In genomic region chr5:77171141-77171910, GRCh38 we compare ENCODE assay signal across 22 cellular contexts. TPM values are rescaled to one million over a fixed set of nuclear protein-coding genes. Genes with fewer than 3 reads are reported as not detected.
DNase-seq lines count a peak whose midpoint lies in the region; TF ChIP-seq lines count a peak whose summit lies in the region.
"Had no signal": no experiment of that assay in that cellular context is flagged by ENCODE, and none has a peak within 500 bp of the region (broad histone marks: within the 10 kb centered on the region; RNA-seq: fewer than 3 reads in every experiment).

No MANE protein-coding gene starts in this region.

- DNase-seq in NCI-H510A treated with DMSO at 0.1 percent for 48 hours (lab: John Stamatoyannopoulos, UW), result peak; percentile 12
- no peak for DNase-seq in NCI-H510A (lab: John Stamatoyannopoulos, UW)
- DNase-seq in NCI-H146 treated with DMSO at 0.1 percent for 48 hours (lab: John Stamatoyannopoulos, UW; ENCODE audit: unreplicated experiment), result peak; percentile 54
- DNase-seq in esophagus muscularis mucosa (ENCODE audit: extremely low spot score), result peak; percentile 66
- DNase-seq in GF-D8 (lab: John Stamatoyannopoulos, UW), result no peak
- no peak for DNase-seq in hepatocyte (ENCODE audit: low spot score)
- DNase-seq in EL, result no peak
- DNase-seq: C1 segment of cervical spinal cord; Calu3; CD4-positive, alpha-beta memory T cell; GDM1; HCEC 1CT; MV-4-11; NCI-H1105; NCI-H1436 treated with DMSO at 0.1 percent for 48 hours; NCI-H2171 treated with DMSO at 0.1 percent for 48 hours; NCI-H345; NCI-H526; T-cell had no signal

- intact Hi-C loops in esophagus muscularis mucosa (cut with DNase I), result no loop called here

- no peak for TF ChIP-seq POLR2A in esophagus muscularis mucosa (IDR thresholded peaks at IDR 0.05; ENCODE audit: low read depth)

- H3K4me3 ChIP-seq in esophagus muscularis mucosa, result no peak overlapping the region
- H3K4me3 ChIP-seq in hepatocyte, result no peak overlapping the region
- H3K4me3 ChIP-seq: K562 had no signal

- H3K4me1 ChIP-seq in esophagus muscularis mucosa, result peaks cover 19 to 24% (median 23%) of the 10 kb centered on the region in 4 donors
- peaks cover 24% of the 10 kb centered on the region for H3K4me1 ChIP-seq in hepatocyte (ENCODE audit: insufficient read depth)

- H3K27me3 ChIP-seq in esophagus muscularis mucosa (peaks cover 0 to 2% (median 0%) of the 10 kb centered on the region in 4 donors), hepatocyte (no peaks in the 10 kb centered on the region)

- no peak overlapping the region for H3K27ac ChIP-seq in esophagus muscularis mucosa (replicated peaks in 1 of 4)
- no peak overlapping the region for H3K27ac ChIP-seq in hepatocyte

- WGBS in esophagus muscularis mucosa, result 90% methylated on average over 7 of the region's 7 CpGs
- WGBS in hepatocyte (ENCODE audit: low lambda C conversion rate, missing lambda C conversion rate), result 97% methylated on average over 7 of the region's 7 CpGs

- no peak for TF ChIP-seq CTCF in esophagus muscularis mucosa (IDR thresholded peaks at IDR 0.05)
- no peak for TF ChIP-seq CTCF in hepatocyte (IDR thresholded peaks at IDR 0.05; ENCODE audit: poor library complexity)

- H3K4me2 ChIP-seq in hepatocyte, result no peak overlapping the region

- no peaks in the 10 kb centered on the region for H3K79me2 ChIP-seq in hepatocyte

- H3K9me2 ChIP-seq in hepatocyte (replicated peaks; ENCODE audit: insufficient read depth), result no peaks in the 10 kb centered on the region

- no peak overlapping the region for H2AFZ ChIP-seq in hepatocyte

- H4K20me1 ChIP-seq in hepatocyte (ENCODE audit: insufficient read depth, poor library complexity, severe bottlenecking), result no peaks in the 10 kb centered on the region

- no peaks in the 10 kb centered on the region for H3K9me3 ChIP-seq in esophagus muscularis mucosa
- no peaks in the 10 kb centered on the region for H3K9me3 ChIP-seq in hepatocyte (ENCODE audit: low read depth)

- no peak for TF ChIP-seq EP300 in esophagus muscularis mucosa (IDR thresholded peaks at IDR 0.05)

- H3K36me3 ChIP-seq in esophagus muscularis mucosa (no peaks in the 10 kb centered on the region), hepatocyte (replicated peaks; ENCODE audit: insufficient read depth, low read depth) (no peaks in the 10 kb centered on the region)

RNA-seq across cellular contexts. Expression of gene PDE8B, which starts 39.2 kb away (rescaled TPM):
- total RNA-seq in esophagus muscularis mucosa (1 to 10 TPM in 2 of 4 donors, under 1 TPM in 2; 0.83 to 7.1 (median 1.5) TPM), hepatocyte (9.2 and 13.2 TPM in 2 replicates)
- 8.3 and 12.3 TPM in 2 replicates for polyA plus RNA-seq in hepatocyte
- total RNA-seq: CD4-positive, alpha-beta memory T cell; K562; MCF 10A; SK-MEL-5 had no signal

Comparison
In these comparisons a context has a peak if more than half of its experiments do, and no peak if none do; other contexts are left out.
1. DNase-seq: peak in NCI-H510A treated with DMSO at 0.1 percent for 48 hours (single experiment), NCI-H146 treated with DMSO at 0.1 percent for 48 hours (single experiment) and esophagus muscularis mucosa (single experiment); none in NCI-H510A (single experiment), GF-D8 (single experiment), hepatocyte (single experiment) and EL (single experiment).